In the genomic region with DNA sequence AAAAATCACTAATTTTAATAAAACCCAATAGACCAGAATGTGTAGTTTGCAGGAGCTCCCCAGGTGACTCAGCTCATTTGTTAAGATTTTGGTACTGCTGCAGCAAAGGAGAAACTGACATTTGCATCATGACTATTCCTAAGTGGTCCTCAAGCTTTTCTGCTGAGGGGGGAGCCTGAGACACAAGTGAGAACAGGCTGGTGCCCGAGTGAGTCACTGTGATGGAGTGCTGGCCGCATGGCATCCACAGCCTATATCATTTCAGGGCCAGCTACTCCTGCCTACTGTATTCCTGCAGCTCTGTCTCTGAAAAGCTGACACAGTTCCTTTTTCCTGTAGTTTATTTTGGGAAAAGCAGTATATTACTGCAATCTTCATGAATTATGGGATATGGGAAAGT, we compare ENCODE assay signal across 32 cellular contexts.
"Had no signal": no experiment of that assay in that cellular context is flagged by ENCODE, and none has a peak within 500 bp of the region (broad histone marks: within the 10 kb centered on the region; RNA-seq: fewer than 3 reads in every experiment).

No MANE protein-coding gene starts in this region.

- H3K9me3 Mint-ChIP-seq: activated CD4-positive, alpha-beta memory T cell treated with anti-CD3 and anti-CD28 coated beads for 36 hours; activated CD4-positive, alpha-beta T cell treated with anti-CD3 and anti-CD28 coated beads, Interleukin-2, amount 10 ng/mL, durations not matched to agents 24 days and 14 days; activated naive CD4-positive, alpha-beta T cell treated with anti-CD3 and anti-CD28 coated beads, Interleukin-2, amount 10 ng/mL, durations not matched to agents 7 days and 5 days; activated naive CD4-positive, alpha-beta T cell treated with anti-CD3 and anti-CD28 coated beads, Interleukin-2, amount 50 U/mL, for 72 hours; activated naive CD8-positive, alpha-beta T cell treated with anti-CD3 and anti-CD28 coated beads, Interleukin-2, amount 10 ng/mL, durations not matched to agents 7 days and 5 days; activated T-helper 1 cell treated with anti-CD3 and anti-CD28 coated beads, Interleukin-12 subunit alpha, Interleukin-12 subunit beta, Interleukin-2, Interleukin-4 antibody, amounts not matched to agents 30 ng/mL and 10 ng/mL and 1 ng/mL, durations not matched to agents 14 hours and 24 hours and 36 hours; activated T-helper 2 cell treated with anti-CD3 and anti-CD28 coated beads, Interferon-gamma antibody, Interleukin-2, Interleukin-4, amounts not matched to agents 10 μg/mL and 5 μg/mL and 100 μg/mL, durations not matched to agents 14 hours and 24 hours and 36 hours; central memory CD8-positive, alpha-beta T cell; effector memory CD8-positive, alpha-beta T cell; T-helper 2 cell treated with Interferon-gamma antibody and Interleukin-4, amounts not matched to agents 5 μg/mL and 100 μg/mL, for 36 hours had no signal

- H3K4me3 Mint-ChIP-seq: activated CD4-positive, alpha-beta memory T cell treated with anti-CD3 and anti-CD28 coated beads for 36 hours; activated CD4-positive, alpha-beta T cell treated with anti-CD3 and anti-CD28 coated beads for 36 hours; activated CD4-positive, alpha-beta T cell treated with anti-CD3 and anti-CD28 coated beads, Interleukin-2, amount 10 ng/mL, durations not matched to agents 24 days and 14 days; activated CD8-positive, alpha-beta memory T cell treated with anti-CD3 and anti-CD28 coated beads, Interleukin-2, amount 10 ng/mL, durations not matched to agents 7 days and 5 days; activated CD8-positive, alpha-beta T cell treated with anti-CD3 and anti-CD28 coated beads, Interleukin-2, amount 10 ng/mL, durations not matched to agents 7 days and 5 days; activated naive CD4-positive, alpha-beta T cell treated with anti-CD3 and anti-CD28 coated beads, Interleukin-2, amount 10 ng/mL, durations not matched to agents 7 days and 5 days; activated naive CD8-positive, alpha-beta T cell treated with anti-CD3 and anti-CD28 coated beads, Interleukin-2, amount 10 ng/mL, durations not matched to agents 7 days and 5 days; activated T-helper 1 cell treated with anti-CD3 and anti-CD28 coated beads, Interleukin-12 subunit alpha, Interleukin-12 subunit beta, Interleukin-2, Interleukin-4 antibody, amounts not matched to agents 30 ng/mL and 10 ng/mL and 1 ng/mL, durations not matched to agents 14 hours and 24 hours and 36 hours; central memory CD8-positive, alpha-beta T cell; effector memory CD8-positive, alpha-beta T cell; T-helper 17 cell; T-helper 2 cell treated with Interferon-gamma antibody and Interleukin-4, amounts not matched to agents 5 μg/mL and 100 μg/mL, for 36 hours had no signal

- H3K4me1 ChIP-seq: esophagus squamous epithelium had no signal

- H3K27me3 ChIP-seq: ascending aorta, brain microvascular endothelial cell, esophagus squamous epithelium, gastroesophageal sphincter, heart right ventricle had no signal

- ATAC-seq: activated CD4-positive, alpha-beta T cell treated with anti-CD3 and anti-CD28 coated beads for 36 hours; activated CD8-positive, alpha-beta memory T cell treated with anti-CD3 and anti-CD28 coated beads, Interleukin-2, amount 10 ng/mL, durations not matched to agents 7 days and 5 days; activated CD8-positive, alpha-beta T cell treated with anti-CD3 and anti-CD28 coated beads, Interleukin-2, amount 10 ng/mL, durations not matched to agents 7 days and 5 days; activated naive CD4-positive, alpha-beta T cell treated with anti-CD3 and anti-CD28 coated beads, Interleukin-2, amount 50 U/mL, for 72 hours; effector memory CD8-positive, alpha-beta T cell; gastroesophageal sphincter; T-helper 17 cell had no signal

- H3K36me3 Mint-ChIP-seq: activated CD4-positive, alpha-beta memory T cell treated with anti-CD3 and anti-CD28 coated beads for 36 hours; activated naive CD4-positive, alpha-beta T cell treated with anti-CD3 and anti-CD28 coated beads, Interleukin-2, amount 10 ng/mL, durations not matched to agents 7 days and 5 days; activated naive CD4-positive, alpha-beta T cell treated with anti-CD3 and anti-CD28 coated beads, Interleukin-2, amount 50 U/mL, for 72 hours; activated naive CD8-positive, alpha-beta T cell treated with anti-CD3 and anti-CD28 coated beads, Interleukin-2, amount 10 ng/mL, durations not matched to agents 7 days and 5 days had no signal

- H3K27me3 Mint-ChIP-seq: activated CD8-positive, alpha-beta memory T cell treated with anti-CD3 and anti-CD28 coated beads, Interleukin-2, amount 10 ng/mL, durations not matched to agents 7 days and 5 days; activated naive CD4-positive, alpha-beta T cell treated with anti-CD3 and anti-CD28 coated beads, Interleukin-2, amount 10 ng/mL, durations not matched to agents 7 days and 5 days; central memory CD8-positive, alpha-beta T cell; effector memory CD8-positive, alpha-beta T cell had no signal

- H3K36me3 ChIP-seq: ascending aorta, brain microvascular endothelial cell, esophagus squamous epithelium, gastroesophageal sphincter, heart right ventricle had no signal

- H3K4me1 Mint-ChIP-seq: activated naive CD4-positive, alpha-beta T cell treated with anti-CD3 and anti-CD28 coated beads, Interleukin-2, amount 10 ng/mL, durations not matched to agents 7 days and 5 days; activated naive CD8-positive, alpha-beta T cell treated with anti-CD3 and anti-CD28 coated beads, Interleukin-2, amount 10 ng/mL, durations not matched to agents 7 days and 5 days; central memory CD8-positive, alpha-beta T cell; T-helper 17 cell had no signal

- H3K27ac Mint-ChIP-seq: activated CD4-positive, alpha-beta memory T cell treated with anti-CD3 and anti-CD28 coated beads for 36 hours; activated CD4-positive, alpha-beta T cell treated with anti-CD3 and anti-CD28 coated beads for 36 hours; activated CD4-positive, alpha-beta T cell treated with anti-CD3 and anti-CD28 coated beads, Interleukin-2, amount 10 ng/mL, durations not matched to agents 24 days and 14 days; activated CD8-positive, alpha-beta memory T cell treated with anti-CD3 and anti-CD28 coated beads, Interleukin-2, amount 10 ng/mL, durations not matched to agents 7 days and 5 days; activated CD8-positive, alpha-beta T cell treated with anti-CD3 and anti-CD28 coated beads, Interleukin-2, amount 10 ng/mL, durations not matched to agents 7 days and 5 days; activated naive CD4-positive, alpha-beta T cell treated with anti-CD3 and anti-CD28 coated beads, Interleukin-2, amount 10 ng/mL, durations not matched to agents 7 days and 5 days; activated naive CD4-positive, alpha-beta T cell treated with anti-CD3 and anti-CD28 coated beads, Interleukin-2, amount 50 U/mL, for 72 hours; activated naive CD8-positive, alpha-beta T cell treated with anti-CD3 and anti-CD28 coated beads, Interleukin-2, amount 10 ng/mL, durations not matched to agents 7 days and 5 days; activated T-helper 1 cell treated with anti-CD3 and anti-CD28 coated beads, Interleukin-12 subunit alpha, Interleukin-12 subunit beta, Interleukin-2, Interleukin-4 antibody, amounts not matched to agents 30 ng/mL and 10 ng/mL and 1 ng/mL, durations not matched to agents 14 hours and 24 hours and 36 hours; activated T-helper 2 cell treated with anti-CD3 and anti-CD28 coated beads, Interferon-gamma antibody, Interleukin-2, Interleukin-4, amounts not matched to agents 10 μg/mL and 5 μg/mL and 100 μg/mL, durations not matched to agents 14 hours and 24 hours and 36 hours; effector memory CD8-positive, alpha-beta T cell; T-helper 17 cell; T-helper 2 cell treated with Interferon-gamma antibody and Interleukin-4, amounts not matched to agents 5 μg/mL and 100 μg/mL, for 36 hours had no signal

- H3K4me3 ChIP-seq: ascending aorta, esophagus squamous epithelium, gastroesophageal sphincter, heart right ventricle had no signal

- H3K9me3 ChIP-seq: ascending aorta, esophagus squamous epithelium, gastroesophageal sphincter, heart right ventricle had no signal

- DNase-seq: activated CD4-positive, alpha-beta memory T cell treated with anti-CD3 and anti-CD28 coated beads for 36 hours; activated CD4-positive, alpha-beta T cell treated with anti-CD3 and anti-CD28 coated beads for 36 hours; activated CD4-positive, alpha-beta T cell treated with anti-CD3 and anti-CD28 coated beads, Interleukin-2, amount 10 ng/mL, durations not matched to agents 24 days and 14 days; activated CD4-positive, CD25-positive, alpha-beta regulatory T cell; activated CD4-positive, CD25-positive, alpha-beta regulatory T cell treated with anti-CD3 and anti-CD28 coated beads, Interleukin-2, amount 50 U/mL, for 72 hours; activated CD8-positive, alpha-beta memory T cell treated with anti-CD3 and anti-CD28 coated beads, Interleukin-2, amount 10 ng/mL, durations not matched to agents 7 days and 5 days; activated CD8-positive, alpha-beta memory T cell treated with anti-CD3 and anti-CD28 coated beads, Interleukin-2, amount 50 U/mL, for 4 hours; activated CD8-positive, alpha-beta T cell treated with anti-CD3 and anti-CD28 coated beads, Interleukin-2, amount 10 ng/mL, durations not matched to agents 7 days and 5 days; activated effector memory CD4-positive, alpha-beta T cell treated with anti-CD3 and anti-CD28 coated beads, Interleukin-2, amount 50 U/mL, for 16 hours; activated naive CD4-positive, alpha-beta T cell treated with anti-CD3 and anti-CD28 coated beads, Interleukin-2, amount 10 ng/mL, durations not matched to agents 7 days and 5 days; activated naive CD8-positive, alpha-beta T cell treated with anti-CD3 and anti-CD28 coated beads, Interleukin-2, amount 10 ng/mL, durations not matched to agents 7 days and 5 days; activated T-cell treated with anti-CD3 and anti-CD28 coated beads, Interleukin-2, amount 50 U/mL, for 1 hour; activated T-cell treated with anti-CD3 and anti-CD28 coated beads, Interleukin-2, amount 50 U/mL, for 48 hours; brain microvascular endothelial cell; cortex of kidney; dermis blood vessel endothelial cell; effector CD4-positive, alpha-beta T cell; effector memory CD8-positive, alpha-beta T cell; erythroblast; esophagus squamous epithelium; foreskin melanocyte; heart right ventricle; T-helper 1 cell; T-helper 17 cell; T1000 had no signal

- H3K27ac ChIP-seq: ascending aorta, brain microvascular endothelial cell, esophagus squamous epithelium, gastroesophageal sphincter, heart right ventricle had no signal
